ENCODE assay signal across 13 cellular contexts in genomic region chr22:30306629-30307016, GRCh38. TPM values are rescaled to one million over a fixed set of nuclear protein-coding genes. Genes with fewer than 3 reads are reported as not detected.
DNase-seq lines count a peak whose midpoint lies in the region; ATAC-seq and TF ChIP-seq lines count a peak whose summit lies in the region.
"Had no signal": no experiment of that assay in that cellular context is flagged by ENCODE, and none has a peak within 500 bp of the region (broad histone marks: within the 10 kb centered on the region; RNA-seq: fewer than 3 reads in every experiment).

No MANE protein-coding gene starts in this region.

- H3K27ac Mint-ChIP-seq in activated T-helper 17 cell treated with anti-CD3 and anti-CD28 coated beads, Interleukin-2, amount 50 U/mL, for 72 hours: peak overlapping the region; percentile 92
- H3K27ac Mint-ChIP-seq in memory B cell: peak overlapping the region; percentile 91
- H3K27ac Mint-ChIP-seq: WTC11 had no signal

- H3K4me3 ChIP-seq in heart left ventricle: no peak overlapping the region
- H3K4me3 ChIP-seq in transverse colon: no peak overlapping the region
- no peak overlapping the region for H3K4me3 ChIP-seq in GM23248
- H3K4me3 ChIP-seq: smooth muscle cell had no signal

- no peaks in the 10 kb centered on the region for H3K27me3 Mint-ChIP-seq in activated T-helper 17 cell treated with anti-CD3 and anti-CD28 coated beads, Interleukin-2, amount 50 U/mL, for 72 hours
- no peaks in the 10 kb centered on the region for H3K27me3 Mint-ChIP-seq in memory B cell
- H3K27me3 Mint-ChIP-seq: brain had no signal

- peaks cover 24% of the 10 kb centered on the region for H3F3A ChIP-seq in GM23248 (ENCODE audit: insufficient read depth)

- intact Hi-C loops in heart left ventricle (cut with DNase I) (no loop called here), left cardiac atrium (cut with DNase I) (no loop called here), transverse colon (cut with DNase I; ENCODE audit: low total_unique reads) (no loop called here)

- H3K9me3 ChIP-seq in heart left ventricle (no peaks in the 10 kb centered on the region), transverse colon (no peaks in the 10 kb centered on the region), GM23248 (ENCODE audit: low read depth) (no peaks in the 10 kb centered on the region)

- peaks cover 24% of the 10 kb centered on the region for H3K36me3 Mint-ChIP-seq in activated T-helper 17 cell treated with anti-CD3 and anti-CD28 coated beads, Interleukin-2, amount 50 U/mL, for 72 hours (ENCODE audit: low read depth)
- peaks cover 7% of the 10 kb centered on the region for H3K36me3 Mint-ChIP-seq in memory B cell
- H3K36me3 Mint-ChIP-seq: WTC11 had no signal

- H4K20me1 ChIP-seq in GM23248 (ENCODE audit: insufficient read depth): peaks cover 12% of the 10 kb centered on the region; the same call in 1 of the 2 replicates

- H3K27ac ChIP-seq in heart left ventricle: peak overlapping the region in 11 of 12 donors; percentile 56 to 95 (median 82)
- H3K27ac ChIP-seq in transverse colon: peak overlapping the region; percentile 84 to 90 (median 88)
- H3K27ac ChIP-seq in GM23248: no peak overlapping the region

- TF ChIP-seq POLR2A in heart left ventricle (IDR thresholded peaks at IDR 0.05) (no peak), transverse colon (IDR thresholded peaks at IDR 0.05) (no peak)

- no peak for TF ChIP-seq EP300 in transverse colon (IDR thresholded peaks at IDR 0.05; ENCODE audit: low read depth)

- no peaks in the 10 kb centered on the region for H3K9me2 ChIP-seq in GM23248 (ENCODE audit: insufficient read depth)

- peaks cover 88% of the 10 kb centered on the region for H3K4me1 Mint-ChIP-seq in activated T-helper 17 cell treated with anti-CD3 and anti-CD28 coated beads, Interleukin-2, amount 50 U/mL, for 72 hours
- peaks cover 89% of the 10 kb centered on the region for H3K4me1 Mint-ChIP-seq in memory B cell

- WGBS in heart left ventricle, 4 donors: 87 to 100% (median 94%) methylated on average over 1 of the region's 1 CpG
- 80 to 89% methylated on average over 1 of the region's 1 CpG for WGBS in transverse colon (ENCODE audit: low coverage in 1 of 2), 2 donors
- 100% methylated on average over 1 of the region's 1 CpG for WGBS in GM23248 (ENCODE audit: low coverage in 1 of 2, low lambda C conversion rate in 2 of 2, missing lambda C conversion rate in 2 of 2), 2 experiments

- in situ Hi-C loops in transverse colon (cut with MboI; ENCODE audit: low pct_ligation_motif_present in 1 of 4, low pct_unique_long_range_greater_than_20kb in 1 of 4, low sequenced_read_pairs in 3 of 4): no loop called here
- in situ Hi-C loops in GM23248 (cut with MboI): no loop called here

- H3K4me1 ChIP-seq in heart left ventricle (peaks cover 33 to 100% (median 91%) of the 10 kb centered on the region in 12 donors), transverse colon (peaks cover 89 to 100% (median 97%) of the 10 kb centered on the region in 4 donors), GM23248 (ENCODE audit: insufficient read depth) (peaks cover 63% of the 10 kb centered on the region)

- TF ChIP-seq CTCF in heart left ventricle (IDR thresholded peaks at IDR 0.05) (no peak), transverse colon (IDR thresholded peaks at IDR 0.05) (no peak)

- H3K36me3 ChIP-seq in heart left ventricle (peaks cover 0 to 19% (median 2%) of the 10 kb centered on the region in 9 donors), transverse colon (no peaks in the 10 kb centered on the region), GM23248 (ENCODE audit: low read depth) (no peaks in the 10 kb centered on the region)

- peak overlapping the region; percentile 80 for H3K4me3 Mint-ChIP-seq in activated T-helper 17 cell treated with anti-CD3 and anti-CD28 coated beads, Interleukin-2, amount 50 U/mL, for 72 hours
- peak overlapping the region; percentile 69 for H3K4me3 Mint-ChIP-seq in memory B cell
- H3K4me3 Mint-ChIP-seq: brain, WTC11 had no signal

- DNase-seq in heart left ventricle (no peak), left cardiac atrium (no peak), memory B cell (ENCODE audit: low spot score in 2 of 2) (no peak), transverse colon (no peak), GM23248 (no peak), NCI-H1092 (lab: John Stamatoyannopoulos, UW) (no peak)
- DNase-seq: NCI-H2107 had no signal

- ATAC-seq in heart left ventricle (no peak), left cardiac atrium (no peak), memory B cell (ENCODE audit: low read depth) (no peak), GM21515 (IDR thresholded peaks at IDR 0.05; ENCODE audit: unreplicated experiment) (no peak)
- no peak for ATAC-seq in activated T-helper 17 cell treated with anti-CD3 and anti-CD28 coated beads, Interleukin-2, amount 50 U/mL, for 72 hours (replicated peaks)
- ATAC-seq: WTC11 had no signal

- H3K4me2 ChIP-seq in GM23248 (ENCODE audit: unreplicated experiment): no peak overlapping the region
- H3K4me2 ChIP-seq: smooth muscle cell had no signal

- H3K27me3 ChIP-seq in heart left ventricle: no peaks in the 10 kb centered on the region
- H3K27me3 ChIP-seq in transverse colon: no peaks in the 10 kb centered on the region
- no peaks in the 10 kb centered on the region for H3K27me3 ChIP-seq in GM23248 (replicated peaks; ENCODE audit: insufficient read depth)

- H3K79me2 ChIP-seq in GM23248 (ENCODE audit: insufficient read depth): peaks cover 80% of the 10 kb centered on the region

- H3K9me3 Mint-ChIP-seq in activated T-helper 17 cell treated with anti-CD3 and anti-CD28 coated beads, Interleukin-2, amount 50 U/mL, for 72 hours: no peaks in the 10 kb centered on the region
- no peaks in the 10 kb centered on the region for H3K9me3 Mint-ChIP-seq in memory B cell
- H3K9me3 Mint-ChIP-seq: brain, WTC11 had no signal

- H3K9ac ChIP-seq in GM23248: no peak overlapping the region

- no peak overlapping the region for H2AFZ ChIP-seq in GM23248

RNA-seq across cellular contexts. Expression of gene CASTOR1, which starts 17.3 kb away (rescaled TPM):
- total RNA-seq in heart left ventricle (10 to 100 TPM in 3 of 9 donors, 1 to 10 TPM in 6; 3.8 to 16.6 (median 7.1) TPM), left cardiac atrium (1 to 10 TPM; 7.4 to 9.4 TPM), transverse colon (1 to 10 TPM in 2 of 4 donors, not detected in 2; 5.6 to 6.8 TPM)
- polyA plus RNA-seq in heart left ventricle (10 to 100 TPM in 1 of 2 donors, 1 to 10 TPM in 1; 7.0 to 10.2 TPM), GM23248 (2016; fragmentation: Nextera tagmentation; extraction: Ambion mirVana) (8.7 and 10.2 TPM in 2 replicates)
- total RNA-seq in activated T-helper 17 cell treated with anti-CD3 and anti-CD28 coated beads, Interleukin-2, amount 50 U/mL, for 72 hours: 1 to 10 TPM; 4.6 to 4.8 TPM
- 10.2 and 13.4 TPM in 2 replicates for total RNA-seq in GM23248 (2014; rRNA removed; shearing (Covaris generic))

RNA-seq across cellular contexts. Expression of gene TBC1D10A, which starts 20.1 kb away (rescaled TPM):
- total RNA-seq in heart left ventricle (10 to 100 TPM in 1 of 9 donors, 1 to 10 TPM in 8; 4.3 to 10.1 (median 7.1) TPM), left cardiac atrium (10 to 100 TPM; 11.9 to 12.3 TPM), transverse colon (10 to 100 TPM; 27.9 to 72.2 (median 45.7) TPM)
- polyA plus RNA-seq in heart left ventricle (1 to 10 TPM; 4.5 to 9.5 TPM), GM23248 (2016; fragmentation: Nextera tagmentation; extraction: Ambion mirVana) (21.9 and 22.3 TPM in 2 replicates)
- 10 to 100 TPM; 26.9 to 41.2 TPM for total RNA-seq in activated T-helper 17 cell treated with anti-CD3 and anti-CD28 coated beads, Interleukin-2, amount 50 U/mL, for 72 hours
- total RNA-seq in GM23248 (2014; rRNA removed; shearing (Covaris generic)): 16.9 and 26.3 TPM in 2 replicates

RNA-seq across cellular contexts. Expression of gene OSM, which starts 40.0 kb away (rescaled TPM):
- total RNA-seq in heart left ventricle (1 to 10 TPM in 2 of 9 donors, under 1 TPM in 5, not detected in 2; 0.17 to 5.0 (median 0.42) TPM), left cardiac atrium (1 to 10 TPM in 1 of 2 donors, under 1 TPM in 1; 0.56 to 1.4 TPM), transverse colon (not detected)
- polyA plus RNA-seq in heart left ventricle (under 1 TPM; 0.25 to 0.27 TPM), GM23248 (2016; fragmentation: Nextera tagmentation; extraction: Ambion mirVana) (not detected in 2 replicates)
- 10 to 100 TPM; 41.1 to 88.6 TPM for total RNA-seq in activated T-helper 17 cell treated with anti-CD3 and anti-CD28 coated beads, Interleukin-2, amount 50 U/mL, for 72 hours
- not detected in 2 replicates for total RNA-seq in GM23248 (2014; rRNA removed; shearing (Covaris generic))
- total RNA-seq: mammary epithelial cell, WTC11 had no signal
- polyA plus RNA-seq: mammary epithelial cell had no signal

RNA-seq across cellular contexts. Expression of gene SF3A1, which starts 50.1 kb away (rescaled TPM):
- 100 to 1,000 TPM in 4 of 9 donors, 10 to 100 TPM in 5; 57.7 to 142 (median 99.2) TPM for total RNA-seq in heart left ventricle
- polyA plus RNA-seq in heart left ventricle: 10 to 100 TPM; 11.4 to 31.3 TPM
- total RNA-seq in left cardiac atrium: 100 to 1,000 TPM in 1 of 2 donors, 10 to 100 TPM in 1; 94.3 to 105 TPM
- 100 to 1,000 TPM; 275 to 294 TPM for total RNA-seq in activated T-helper 17 cell treated with anti-CD3 and anti-CD28 coated beads, Interleukin-2, amount 50 U/mL, for 72 hours
- total RNA-seq in transverse colon: 100 to 1,000 TPM in 2 of 4 donors, 10 to 100 TPM in 2; 73.2 to 664 (median 99.3) TPM
- 9.1 and 12.9 TPM in 2 replicates for total RNA-seq in GM23248 (2014; rRNA removed; shearing (Covaris generic))
- 75.0 and 88.3 TPM in 2 replicates for polyA plus RNA-seq in GM23248 (2016; fragmentation: Nextera tagmentation; extraction: Ambion mirVana)

RNA-seq across cellular contexts. Expression of gene CCDC157, which starts 50.2 kb away (rescaled TPM):
- 1 to 10 TPM in 5 of 9 donors, under 1 TPM in 4; 0.45 to 1.7 (median 1.1) TPM for total RNA-seq in heart left ventricle
- polyA plus RNA-seq in heart left ventricle: 1 to 10 TPM in 1 of 2 donors, under 1 TPM in 1; 0.42 to 1.4 TPM
- under 1 TPM; 0.65 to 0.84 TPM for total RNA-seq in left cardiac atrium
- 1 to 10 TPM in 1 of 2 donors, under 1 TPM in 1; 0.50 to 2.5 TPM for total RNA-seq in activated T-helper 17 cell treated with anti-CD3 and anti-CD28 coated beads, Interleukin-2, amount 50 U/mL, for 72 hours
- 1 to 10 TPM; 1.4 to 5.2 (median 3.3) TPM for total RNA-seq in transverse colon
- total RNA-seq in GM23248 (2014; rRNA removed; shearing (Covaris generic)): 5.0 and 9.2 TPM in 2 replicates
- 2.5 and 2.7 TPM in 2 replicates for polyA plus RNA-seq in GM23248 (2016; fragmentation: Nextera tagmentation; extraction: Ambion mirVana)

Comparison
In these comparisons a context has a peak if more than half of its experiments do, and no peak if none do; other contexts are left out.
1. RNA of gene OSM, which starts 40.0 kb away (total RNA-seq): 41.1 to 88.6 TPM in activated T-helper 17 cell treated with anti-CD3 and anti-CD28 coated beads, Interleukin-2, amount 50 U/mL, for 72 hours; 0.56 to 1.4 TPM in left cardiac atrium, 0.17 to 5.0 TPM in heart left ventricle, not detected in transverse colon and not detected in GM23248; every median in the first group is over 4 times any median in the second.